8 cellular contexts compared by ENCODE assay signal in genomic region chrX:24025741-24026402, GRCh38. TPM values are rescaled to one million over a fixed set of nuclear protein-coding genes. Genes with fewer than 3 reads are reported as not detected.
DNase-seq lines count a peak whose midpoint lies in the region; ATAC-seq and TF ChIP-seq lines count a peak whose summit lies in the region.

No MANE protein-coding gene starts in this region.

- peak overlapping the region; percentile 82 for H3K27ac Mint-ChIP-seq in stimulated activated naive CD8-positive, alpha-beta T cell treated with anti-CD3 and anti-CD28 coated beads, Interleukin-15, Interleukin-2, amounts not matched to agents 100 ng/mL and 50 ng/mL, for 24 hours

- CTCF ChIA-PET in AG04450 (lab: Charles Lee): interaction anchor here (0.5 to 3.2 kb wide), 6 partner anchors 11 to 230 kb away, joined by 3 to 25 read pairs (median 4); partner anchors contain the start of gene EIF2S3

- H3K9me3 Mint-ChIP-seq in stimulated activated naive CD8-positive, alpha-beta T cell treated with anti-CD3 and anti-CD28 coated beads, Interleukin-15, Interleukin-2, amounts not matched to agents 100 ng/mL and 50 ng/mL, for 24 hours: no peaks in the 10 kb centered on the region

- H3K27me3 ChIP-seq in AG04450 (ENCODE audit: control insufficient read depth, insufficient read depth, low read length) (no peaks in the 10 kb centered on the region), breast epithelium (peaks cover 0 to 30% of the 10 kb centered on the region in 2 donors)

- peak overlapping the region; percentile 83 for H3K4me3 Mint-ChIP-seq in stimulated activated naive CD8-positive, alpha-beta T cell treated with anti-CD3 and anti-CD28 coated beads, Interleukin-15, Interleukin-2, amounts not matched to agents 100 ng/mL and 50 ng/mL, for 24 hours

- ATAC-seq in GM18508 (IDR thresholded peaks at IDR 0.05; ENCODE audit: insufficient read depth, unreplicated experiment) (peak; percentile 19), HG02943 (IDR thresholded peaks at IDR 0.05; ENCODE audit: low read depth, unreplicated experiment) (peak; percentile 22), left colon (peak; percentile 31)

- intact Hi-C loops in breast epithelium (cut with DNase I; ENCODE audit: low total_unique reads): loop anchor here (5.0 kb wide), 1 partner anchor 119 kb away; the partner anchor contains the start of genes APOO and CXorf58
- intact Hi-C loops in left colon (cut with DNase I, micrococcal nuclease): no loop called here

- H3K27me3 Mint-ChIP-seq in stimulated activated naive CD8-positive, alpha-beta T cell treated with anti-CD3 and anti-CD28 coated beads, Interleukin-15, Interleukin-2, amounts not matched to agents 100 ng/mL and 50 ng/mL, for 24 hours: no peaks in the 10 kb centered on the region

- DNase-seq in AG04450 (ENCODE audit: low read depth, low spot score): peak; percentile 16
- DNase-seq in NCI-H460 (ENCODE audit: extremely low read depth, low read depth): peak; percentile 44
- DNase-seq in breast epithelium (ENCODE audit: low spot score in 2 of 2): peak; percentile 26 to 51
- DNase-seq in left colon: no peak
- no peak for DNase-seq in T-helper 9 cell

- H3K4me3 ChIP-seq in AG04450 (ENCODE audit: low read depth, low read length) (peak overlapping the region; percentile 75), breast epithelium (peak overlapping the region; percentile 72 to 74 (median 74))

- no peak for TF ChIP-seq POLR2A in breast epithelium (IDR thresholded peaks at IDR 0.05)

- H3K27ac ChIP-seq in AG04450 (ENCODE audit: low read depth, low read length) (peak overlapping the region; percentile 95), breast epithelium (peak overlapping the region; percentile 95 to 99)

- H3K4me1 ChIP-seq in breast epithelium: no peaks in the 10 kb centered on the region

- H3K4me1 Mint-ChIP-seq in stimulated activated naive CD8-positive, alpha-beta T cell treated with anti-CD3 and anti-CD28 coated beads, Interleukin-15, Interleukin-2, amounts not matched to agents 100 ng/mL and 50 ng/mL, for 24 hours (ENCODE audit: low read depth): peaks cover 24% of the 10 kb centered on the region

- no peaks in the 10 kb centered on the region for H3K36me3 ChIP-seq in breast epithelium

- POLR2A ChIA-PET in AG04450 (lab: Yijun Ruan, JAX): interaction anchor here (0.5 to 2.3 kb wide), 9 partner anchors 11 to 283 kb away, joined by 3 to 21 read pairs (median 6); partner anchors contain the start of gene EIF2S3

- no peaks in the 10 kb centered on the region for H3K9me3 ChIP-seq in AG04450 (ENCODE audit: control insufficient read depth, insufficient read depth, low read length)
- H3K9me3 ChIP-seq in breast epithelium: no peaks in the 10 kb centered on the region

- H3K36me3 Mint-ChIP-seq in stimulated activated naive CD8-positive, alpha-beta T cell treated with anti-CD3 and anti-CD28 coated beads, Interleukin-15, Interleukin-2, amounts not matched to agents 100 ng/mL and 50 ng/mL, for 24 hours (ENCODE audit: low read depth): peaks cover 14% of the 10 kb centered on the region

- TF ChIP-seq CTCF in AG04450 (IDR thresholded peaks at IDR 0.05; ENCODE audit: low read depth, low read length) (no peak), breast epithelium (IDR thresholded peaks at IDR 0.05) (no peak)

RNA-seq across cellular contexts. Expression of gene KLHL15, which starts 1.1 kb away (rescaled TPM):
- 4.0 and 6.2 TPM in 2 replicates for polyA plus RNA-seq in AG04450 (2011; rRNA removed)
- 5.8 and 10.1 TPM in 2 replicates for polyA minus RNA-seq in AG04450 (2011; rRNA and poly(A)+ RNA removed)
- 18.1 and 19.3 TPM in 2 replicates for total RNA-seq in NCI-H460 (2014; rRNA removed; shearing (Covaris generic))
- polyA plus RNA-seq in NCI-H460 (2014; cell fraction: nucleus; rRNA removed): 11.8 and 19.1 TPM in 2 replicates
- 10 to 100 TPM in 2 of 3 donors, 1 to 10 TPM in 1; 6.9 to 16.5 (median 10.4) TPM for total RNA-seq in breast epithelium
- 1 to 10 TPM; 2.9 to 3.7 TPM for total RNA-seq in left colon

RNA-seq across cellular contexts. Expression of gene EIF2S3, which starts 28.9 kb away (rescaled TPM):
- polyA plus RNA-seq in AG04450 (2011; rRNA removed): 117 and 139 TPM in 2 replicates
- 291 and 332 TPM in 2 replicates for polyA minus RNA-seq in AG04450 (2011; rRNA and poly(A)+ RNA removed)
- 516 and 592 TPM in 2 replicates for total RNA-seq in NCI-H460 (2014; rRNA removed; shearing (Covaris generic))
- 394 and 518 TPM in 2 replicates for polyA plus RNA-seq in NCI-H460 (2014; cell fraction: nucleus; rRNA removed)
- total RNA-seq in breast epithelium: 100 to 1,000 TPM in 2 of 3 donors, 10 to 100 TPM in 1; 95.5 to 150 (median 129) TPM
- total RNA-seq in left colon: 100 to 1,000 TPM; 136 to 137 TPM

Comparison
In these comparisons a context has a peak if more than half of its experiments do, and no peak if none do; other contexts are left out.
1. DNase-seq: peak in AG04450 (single experiment), NCI-H460 (single experiment) and breast epithelium (2 of 2); none in left colon (0 of 2) and T-helper 9 cell (single experiment).
2. Peak in every context shown above with its lines, with median percentiles within 50 percentile points of each other: ATAC-seq.